In the genomic region with DNA sequence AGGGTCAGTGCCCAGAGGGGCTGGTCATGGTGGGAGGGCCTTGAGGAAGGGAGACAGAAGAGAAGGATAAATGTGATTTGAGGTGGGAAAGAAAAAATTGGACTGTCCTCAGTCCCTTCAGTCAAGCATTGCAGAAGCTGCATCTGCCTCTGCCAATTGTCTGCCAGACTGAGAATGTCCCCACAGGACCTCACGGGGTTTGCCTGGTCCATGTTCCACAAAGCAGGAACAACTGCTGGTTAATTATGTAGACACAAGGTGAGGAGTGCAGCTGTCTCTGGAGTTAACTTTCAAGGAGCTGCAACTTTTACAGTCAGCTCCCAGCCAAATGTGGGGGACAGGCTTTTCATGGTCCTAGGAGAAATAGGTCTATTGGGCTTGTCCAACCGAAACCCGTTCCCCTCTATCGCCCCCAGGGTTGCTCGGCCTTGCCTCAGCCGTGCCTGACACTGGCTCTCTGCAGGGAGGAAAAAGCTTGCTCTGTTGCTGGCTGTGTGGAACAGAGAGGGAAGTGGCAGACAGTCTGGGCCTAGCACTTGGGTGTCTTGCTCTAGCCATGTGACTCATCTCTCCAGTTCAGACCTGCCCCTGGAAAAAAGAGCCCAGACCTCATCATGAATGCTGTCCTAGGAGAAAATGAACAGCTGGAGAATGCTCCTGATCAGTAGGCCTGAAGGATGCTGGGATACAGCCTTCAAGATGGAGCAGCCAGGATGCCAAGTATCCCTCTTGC, we compare ENCODE assay signal across 18 cellular contexts. TPM values are rescaled to one million over a fixed set of nuclear protein-coding genes. Genes with fewer than 3 reads are reported as not detected.
DNase-seq lines count a peak whose midpoint lies in the region; ATAC-seq and TF ChIP-seq lines count a peak whose summit lies in the region.
"Had no signal": no experiment of that assay in that cellular context is flagged by ENCODE, and none has a peak within 500 bp of the region (broad histone marks: within the 10 kb centered on the region; RNA-seq: fewer than 3 reads in every experiment).

No MANE protein-coding gene starts in this region.

- H3K27ac ChIP-seq in foreskin keratinocyte (no peak overlapping the region), psoas muscle (no peak overlapping the region)
- H3K27ac ChIP-seq: KMS-11, pancreas had no signal

- H3K4me1 ChIP-seq in foreskin keratinocyte (peaks cover 6% of the 10 kb centered on the region), psoas muscle (no peaks in the 10 kb centered on the region)
- H3K4me1 ChIP-seq: pancreas had no signal

- ATAC-seq in foreskin keratinocyte (peak; percentile 97), psoas muscle (peak; percentile 64 to 85 (median 76)), HG02588 (IDR thresholded peaks at IDR 0.05; ENCODE audit: unreplicated experiment) (no peak), GM21786 (IDR thresholded peaks at IDR 0.05; ENCODE audit: unreplicated experiment) (no peak)
- ATAC-seq: activated CD4-positive, alpha-beta T cell treated with anti-CD3 and anti-CD28 coated beads for 36 hours; activated naive CD4-positive, alpha-beta T cell treated with anti-CD3 and anti-CD28 coated beads, Interleukin-2, amount 50 U/mL, for 72 hours; T-helper 17 cell had no signal

- no peaks in the 10 kb centered on the region for H3K36me3 ChIP-seq in psoas muscle (ENCODE audit: insufficient read depth in 1 of 2, low read depth in 1 of 2)
- H3K36me3 ChIP-seq: pancreas had no signal

- TF ChIP-seq CTCF in foreskin keratinocyte (conservative IDR thresholded peaks at IDR 0.05) (no peak), psoas muscle (IDR thresholded peaks at IDR 0.05) (no peak), GM13977 (IDR thresholded peaks at IDR 0.05; ENCODE audit: extremely low read depth, insufficient read depth, missing control alignments) (no peak)

- H3K27me3 ChIP-seq in foreskin keratinocyte (no peaks in the 10 kb centered on the region), psoas muscle (ENCODE audit: insufficient read depth in 3 of 3, low read length in 2 of 3) (no peaks in the 10 kb centered on the region)
- H3K27me3 ChIP-seq: pancreas had no signal

- 28 to 51% (median 34%) methylated on average over 6 of the region's 6 CpGs for WGBS in psoas muscle, 3 donors

- H3K9me3 ChIP-seq in psoas muscle: no peaks in the 10 kb centered on the region
- H3K9me3 ChIP-seq: pancreas had no signal

- no peak overlapping the region for H3K4me3 ChIP-seq in psoas muscle
- H3K4me3 ChIP-seq: pancreas had no signal

- in situ Hi-C loops in GM13977 (cut with MboI; ENCODE audit: low pct_unique_long_range_greater_than_20kb, low sequenced_read_pairs, unreplicated experiment): no loop called here

- intact Hi-C loops in psoas muscle (cut with DNase I): no loop called here

- peak; percentile 21 for DNase-seq in GM03348 (ENCODE audit: low spot score)
- peak; percentile 23 for DNase-seq in RPMI7951 (ENCODE audit: low read depth)
- DNase-seq in foreskin keratinocyte: peak; percentile 66 to 88
- no peak for DNase-seq in psoas muscle
- no peak for DNase-seq in foreskin melanocyte
- DNase-seq in GM13977 (ENCODE audit: low spot score): no peak
- DNase-seq: activated CD4-positive, alpha-beta T cell treated with anti-CD3 and anti-CD28 coated beads for 36 hours; C1 segment of cervical spinal cord; effector CD8-positive, alpha-beta T cell; NCI-H1930; NCI-H526 treated with DMSO at 0.1 percent for 48 hours; pancreas; stimulated activated CD4-positive, alpha-beta T cell treated with anti-CD3 and anti-CD28 coated beads, Interleukin-12 subunit alpha, Interleukin-12 subunit beta, amount 100 ng/mL, for 4 hours; T-helper 17 cell had no signal

RNA-seq across cellular contexts. Expression of gene PAX8, which starts 31.1 kb away (rescaled TPM):
- 5.4 and 12.6 TPM in 2 replicates for total RNA-seq in RPMI7951 (2014; rRNA removed; shearing (Covaris generic))
- total RNA-seq in foreskin keratinocyte (5.6 and 7.0 TPM in 2 replicates), psoas muscle (under 1 TPM in 3 of 4 donors, not detected in 1; 0.19 to 0.36 (median 0.34) TPM)
- polyA plus RNA-seq in foreskin keratinocyte (4.5 and 5.7 TPM in 2 replicates), psoas muscle (1 to 10 TPM in 1 of 3 donors, under 1 TPM in 2; 0.12 to 3.1 (median 0.78) TPM)

Comparison
In these comparisons a context has a peak if more than half of its experiments do, and no peak if none do; other contexts are left out.
1. DNase-seq: peak in GM03348 (single experiment), RPMI7951 (single experiment) and foreskin keratinocyte (2 of 2); none in psoas muscle (0 of 2), foreskin melanocyte (single experiment) and GM13977 (single experiment).
2. ATAC-seq: peak in foreskin keratinocyte (single experiment) and psoas muscle (4 of 4); none in HG02588 (single experiment) and GM21786 (single experiment).